Comparison of ENCODE assay signal across 15 cellular contexts in genomic region chr21:32705139-32705538, GRCh38.
"Had no signal": no experiment of that assay in that cellular context is flagged by ENCODE, and none has a peak within 500 bp of the region (broad histone marks: within the 10 kb centered on the region; RNA-seq: fewer than 3 reads in every experiment).

No MANE protein-coding gene starts in this region.

- H3K4me3 ChIP-seq: body of pancreas, skin epidermis had no signal

- H3K27ac Mint-ChIP-seq: activated CD4-positive, alpha-beta T cell treated with anti-CD3 and anti-CD28 coated beads for 36 hours; activated T-helper 1 cell treated with anti-CD3 and anti-CD28 coated beads, Interleukin-12 subunit alpha, Interleukin-12 subunit beta, Interleukin-2, Interleukin-4 antibody, amounts not matched to agents 30 ng/mL and 10 ng/mL and 1 ng/mL, durations not matched to agents 14 hours and 24 hours and 36 hours; dendritic cell treated with granulocyte-macrophage colony-stimulating factor and Interleukin-4, amounts not matched to agents 40 ng/mL and 50 ng/mL, for 4 days; mesothelial cell of epicardium had no signal

- H3K27me3 ChIP-seq: body of pancreas had no signal

- ATAC-seq: body of pancreas; effector memory CD8-positive, alpha-beta T cell; stimulated activated naive CD8-positive, alpha-beta T cell treated with anti-CD3 and anti-CD28 coated beads, Interleukin-15, amount 100 ng/mL, for 72 hours had no signal

- H3K27ac ChIP-seq: body of pancreas, parathyroid adenoma, skin epidermis had no signal

- DNase-seq: activated CD4-positive, alpha-beta T cell treated with anti-CD3 and anti-CD28 coated beads for 36 hours; activated naive CD4-positive, alpha-beta T cell; body of pancreas; effector memory CD8-positive, alpha-beta T cell; head of caudate nucleus; kidney glomerular epithelial cell; stimulated activated CD4-positive, alpha-beta T cell treated with anti-CD3 and anti-CD28 coated beads, Interleukin-4, amount 100 ng/mL, for 4 hours; stimulated activated naive CD8-positive, alpha-beta T cell treated with anti-CD3 and anti-CD28 coated beads, Interleukin-15, amount 100 ng/mL, for 72 hours; T1000 had no signal

- H3K27me3 Mint-ChIP-seq: activated CD4-positive, alpha-beta T cell treated with anti-CD3 and anti-CD28 coated beads for 36 hours; central memory CD8-positive, alpha-beta T cell; dendritic cell treated with granulocyte-macrophage colony-stimulating factor and Interleukin-4, amounts not matched to agents 40 ng/mL and 50 ng/mL, for 4 days; effector memory CD8-positive, alpha-beta T cell; stimulated activated naive CD8-positive, alpha-beta T cell treated with anti-CD3 and anti-CD28 coated beads, Interleukin-15, amount 100 ng/mL, for 72 hours had no signal

- H3K4me3 Mint-ChIP-seq: activated CD4-positive, alpha-beta T cell treated with anti-CD3 and anti-CD28 coated beads for 36 hours; activated T-helper 1 cell treated with anti-CD3 and anti-CD28 coated beads, Interleukin-12 subunit alpha, Interleukin-12 subunit beta, Interleukin-2, Interleukin-4 antibody, amounts not matched to agents 30 ng/mL and 10 ng/mL and 1 ng/mL, durations not matched to agents 14 hours and 24 hours and 36 hours; central memory CD8-positive, alpha-beta T cell; dendritic cell treated with granulocyte-macrophage colony-stimulating factor and Interleukin-4, amounts not matched to agents 40 ng/mL and 50 ng/mL, for 4 days; effector memory CD8-positive, alpha-beta T cell; mesothelial cell of epicardium; stimulated activated naive CD8-positive, alpha-beta T cell treated with anti-CD3 and anti-CD28 coated beads, Interleukin-15, amount 100 ng/mL, for 72 hours had no signal

- H3K9me3 Mint-ChIP-seq: activated T-helper 1 cell treated with anti-CD3 and anti-CD28 coated beads, Interleukin-12 subunit alpha, Interleukin-12 subunit beta, Interleukin-2, Interleukin-4 antibody, amounts not matched to agents 30 ng/mL and 10 ng/mL and 1 ng/mL, durations not matched to agents 14 hours and 24 hours and 36 hours; central memory CD8-positive, alpha-beta T cell; dendritic cell treated with granulocyte-macrophage colony-stimulating factor and Interleukin-4, amounts not matched to agents 40 ng/mL and 50 ng/mL, for 4 days; effector memory CD8-positive, alpha-beta T cell; stimulated activated naive CD8-positive, alpha-beta T cell treated with anti-CD3 and anti-CD28 coated beads, Interleukin-15, amount 100 ng/mL, for 72 hours had no signal

- H2AFZ ChIP-seq: parathyroid adenoma had no signal

- H3K4me1 ChIP-seq: parathyroid adenoma had no signal
